Comparison of ENCODE assay signal across 9 cellular contexts in genomic region chr3:37447732-37448131, GRCh38. TPM values are rescaled to one million over a fixed set of nuclear protein-coding genes. Genes with fewer than 3 reads are reported as not detected.
"Had no signal": no experiment of that assay in that cellular context is flagged by ENCODE, and none has a peak within 500 bp of the region (broad histone marks: within the 10 kb centered on the region; RNA-seq: fewer than 3 reads in every experiment).

No MANE protein-coding gene starts in this region.

- H3K27ac Mint-ChIP-seq: GM23338, HFFc6 had no signal

- H3K4me2 ChIP-seq: GM23338 had no signal

- ATAC-seq: GM23338, HCT116, HepG2, K562 had no signal

- DNase-seq: H7, HFFc6 had no signal

- H3K4me3 ChIP-seq: GM23338, HAP-1, K562 had no signal

- H2AFZ ChIP-seq: GM23338 had no signal

- H3K9me3 Mint-ChIP-seq: GM23338, HFFc6 had no signal

- H3K4me3 Mint-ChIP-seq: GM23338, HFFc6 had no signal

- H3K9me3 ChIP-seq: HAP-1 had no signal

- H3K27ac ChIP-seq: HL-60 had no signal

- H3K36me3 ChIP-seq: HAP-1 had no signal

RNA-seq across cellular contexts. Expression of gene ITGA9, which starts 4.2 kb away (rescaled TPM):
- total RNA-seq: HFFc6, HT1080 had no signal
